In the genomic region with DNA sequence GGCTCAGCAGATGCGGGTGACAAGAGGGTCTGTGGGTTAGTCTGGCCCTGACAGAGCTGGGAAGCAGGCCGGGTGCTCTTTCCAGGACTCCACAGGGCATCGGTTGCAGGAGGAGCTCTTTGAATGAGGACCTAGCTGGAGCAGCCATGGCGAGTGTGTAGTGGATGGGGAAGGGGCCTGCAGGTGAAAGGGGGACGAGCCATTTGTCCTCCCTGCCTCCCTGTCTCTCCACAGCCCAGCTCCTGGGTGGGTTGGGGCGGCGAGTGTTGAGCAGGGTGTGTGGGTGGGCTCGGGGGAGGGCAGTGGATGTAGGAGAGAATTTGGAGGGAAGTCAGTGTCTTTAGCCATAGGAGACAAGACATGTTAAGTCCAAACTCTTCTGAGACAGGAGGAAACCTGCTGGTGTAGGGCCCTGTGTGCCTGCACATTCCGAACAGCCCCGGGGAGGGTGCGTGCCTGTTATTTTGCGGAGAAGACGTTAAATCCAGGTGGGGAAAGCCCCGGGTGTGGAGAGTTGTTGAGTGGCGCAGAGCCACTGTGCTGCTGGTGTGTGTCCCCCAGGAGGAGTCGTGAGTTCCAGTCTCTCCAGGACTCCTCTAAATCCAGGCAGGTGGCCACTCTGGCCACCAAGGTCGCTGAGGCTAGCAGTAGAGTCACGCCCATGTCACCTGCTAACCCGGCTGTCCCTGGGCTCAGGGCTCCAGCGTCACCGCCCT, we compare ENCODE assay signal across 2 cellular contexts.
TF ChIP-seq lines count a peak whose summit lies in the region.

No MANE protein-coding gene starts in this region.

TF ChIP-seq in HepG2, 621 proteins besides CTCF, POLR2A, EP300 and RAD21 (continued from another document):
- TF ChIP-seq, protein P1, sequence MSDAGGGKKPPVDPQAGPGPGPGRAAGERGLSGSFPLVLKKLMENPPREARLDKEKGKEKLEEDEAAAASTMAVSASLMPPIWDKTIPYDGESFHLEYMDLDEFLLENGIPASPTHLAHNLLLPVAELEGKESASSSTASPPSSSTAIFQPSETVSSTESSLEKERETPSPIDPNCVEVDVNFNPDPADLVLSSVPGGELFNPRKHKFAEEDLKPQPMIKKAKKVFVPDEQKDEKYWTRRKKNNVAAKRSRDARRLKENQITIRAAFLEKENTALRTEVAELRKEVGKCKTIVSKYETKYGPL (CRISPR knock-in tag; IDR thresholded peaks at IDR 0.05): no peak
- no peak for TF ChIP-seq IRX3 (CRISPR knock-in tag; IDR thresholded peaks at IDR 0.05; ENCODE audit: borderline replicate concordance, low read depth)
- TF ChIP-seq, protein P2, sequence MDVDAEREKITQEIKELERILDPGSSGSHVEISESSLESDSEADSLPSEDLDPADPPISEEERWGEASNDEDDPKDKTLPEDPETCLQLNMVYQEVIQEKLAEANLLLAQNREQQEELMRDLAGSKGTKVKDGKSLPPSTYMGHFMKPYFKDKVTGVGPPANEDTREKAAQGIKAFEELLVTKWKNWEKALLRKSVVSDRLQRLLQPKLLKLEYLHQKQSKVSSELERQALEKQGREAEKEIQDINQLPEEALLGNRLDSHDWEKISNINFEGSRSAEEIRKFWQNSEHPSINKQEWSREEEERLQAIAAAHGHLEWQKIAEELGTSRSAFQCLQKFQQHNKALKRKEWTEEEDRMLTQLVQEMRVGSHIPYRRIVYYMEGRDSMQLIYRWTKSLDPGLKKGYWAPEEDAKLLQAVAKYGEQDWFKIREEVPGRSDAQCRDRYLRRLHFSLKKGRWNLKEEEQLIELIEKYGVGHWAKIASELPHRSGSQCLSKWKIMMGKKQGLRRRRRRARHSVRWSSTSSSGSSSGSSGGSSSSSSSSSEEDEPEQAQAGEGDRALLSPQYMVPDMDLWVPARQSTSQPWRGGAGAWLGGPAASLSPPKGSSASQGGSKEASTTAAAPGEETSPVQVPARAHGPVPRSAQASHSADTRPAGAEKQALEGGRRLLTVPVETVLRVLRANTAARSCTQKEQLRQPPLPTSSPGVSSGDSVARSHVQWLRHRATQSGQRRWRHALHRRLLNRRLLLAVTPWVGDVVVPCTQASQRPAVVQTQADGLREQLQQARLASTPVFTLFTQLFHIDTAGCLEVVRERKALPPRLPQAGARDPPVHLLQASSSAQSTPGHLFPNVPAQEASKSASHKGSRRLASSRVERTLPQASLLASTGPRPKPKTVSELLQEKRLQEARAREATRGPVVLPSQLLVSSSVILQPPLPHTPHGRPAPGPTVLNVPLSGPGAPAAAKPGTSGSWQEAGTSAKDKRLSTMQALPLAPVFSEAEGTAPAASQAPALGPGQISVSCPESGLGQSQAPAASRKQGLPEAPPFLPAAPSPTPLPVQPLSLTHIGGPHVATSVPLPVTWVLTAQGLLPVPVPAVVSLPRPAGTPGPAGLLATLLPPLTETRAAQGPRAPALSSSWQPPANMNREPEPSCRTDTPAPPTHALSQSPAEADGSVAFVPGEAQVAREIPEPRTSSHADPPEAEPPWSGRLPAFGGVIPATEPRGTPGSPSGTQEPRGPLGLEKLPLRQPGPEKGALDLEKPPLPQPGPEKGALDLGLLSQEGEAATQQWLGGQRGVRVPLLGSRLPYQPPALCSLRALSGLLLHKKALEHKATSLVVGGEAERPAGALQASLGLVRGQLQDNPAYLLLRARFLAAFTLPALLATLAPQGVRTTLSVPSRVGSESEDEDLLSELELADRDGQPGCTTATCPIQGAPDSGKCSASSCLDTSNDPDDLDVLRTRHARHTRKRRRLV (CRISPR knock-in tag; IDR thresholded peaks at IDR 0.05): no peak
- TF ChIP-seq NR2C2 (CRISPR knock-in tag; IDR thresholded peaks at IDR 0.05; ENCODE audit: borderline replicate concordance): no peak
- TF ChIP-seq NFRKB (IDR thresholded peaks at IDR 0.05): no peak
- TF ChIP-seq POLR2AphosphoS2 (IDR thresholded peaks at IDR 0.05; ENCODE audit: low read depth, low read length): no peak
- TF ChIP-seq, protein P3, sequence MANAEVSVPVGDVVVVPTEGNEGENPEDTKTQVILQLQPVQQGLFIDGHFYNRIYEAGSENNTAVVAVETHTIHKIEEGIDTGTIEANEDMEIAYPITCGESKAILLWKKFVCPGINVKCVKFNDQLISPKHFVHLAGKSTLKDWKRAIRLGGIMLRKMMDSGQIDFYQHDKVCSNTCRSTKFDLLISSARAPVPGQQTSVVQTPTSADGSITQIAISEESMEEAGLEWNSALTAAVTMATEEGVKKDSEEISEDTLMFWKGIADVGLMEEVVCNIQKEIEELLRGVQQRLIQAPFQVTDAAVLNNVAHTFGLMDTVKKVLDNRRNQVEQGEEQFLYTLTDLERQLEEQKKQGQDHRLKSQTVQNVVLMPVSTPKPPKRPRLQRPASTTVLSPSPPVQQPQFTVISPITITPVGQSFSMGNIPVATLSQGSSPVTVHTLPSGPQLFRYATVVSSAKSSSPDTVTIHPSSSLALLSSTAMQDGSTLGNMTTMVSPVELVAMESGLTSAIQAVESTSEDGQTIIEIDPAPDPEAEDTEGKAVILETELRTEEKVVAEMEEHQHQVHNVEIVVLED (CRISPR knock-in tag; IDR thresholded peaks at IDR 0.05; ENCODE audit: borderline replicate concordance): no peak
- TF ChIP-seq ELF4 (CRISPR knock-in tag; IDR thresholded peaks at IDR 0.05; ENCODE audit: borderline replicate concordance): no peak
- TF ChIP-seq TARDBP (CRISPR knock-in tag; IDR thresholded peaks at IDR 0.05): no peak
- TF ChIP-seq NKX3-1 (CRISPR knock-in tag; IDR thresholded peaks at IDR 0.05): no peak
- TF ChIP-seq ZNF44 (CRISPR knock-in tag; IDR thresholded peaks at IDR 0.05): no peak
- TF ChIP-seq HMG20B (CRISPR knock-in tag; conservative IDR thresholded peaks at IDR 0.05): no peak
- TF ChIP-seq, protein P4, sequence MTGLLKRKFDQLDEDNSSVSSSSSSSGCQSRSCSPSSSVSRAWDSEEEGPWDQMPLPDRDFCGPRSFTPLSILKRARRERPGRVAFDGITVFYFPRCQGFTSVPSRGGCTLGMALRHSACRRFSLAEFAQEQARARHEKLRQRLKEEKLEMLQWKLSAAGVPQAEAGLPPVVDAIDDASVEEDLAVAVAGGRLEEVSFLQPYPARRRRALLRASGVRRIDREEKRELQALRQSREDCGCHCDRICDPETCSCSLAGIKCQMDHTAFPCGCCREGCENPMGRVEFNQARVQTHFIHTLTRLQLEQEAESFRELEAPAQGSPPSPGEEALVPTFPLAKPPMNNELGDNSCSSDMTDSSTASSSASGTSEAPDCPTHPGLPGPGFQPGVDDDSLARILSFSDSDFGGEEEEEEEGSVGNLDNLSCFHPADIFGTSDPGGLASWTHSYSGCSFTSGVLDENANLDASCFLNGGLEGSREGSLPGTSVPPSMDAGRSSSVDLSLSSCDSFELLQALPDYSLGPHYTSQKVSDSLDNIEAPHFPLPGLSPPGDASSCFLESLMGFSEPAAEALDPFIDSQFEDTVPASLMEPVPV (CRISPR knock-in tag; IDR thresholded peaks at IDR 0.05): no peak
- TF ChIP-seq ZNF549 (CRISPR knock-in tag; IDR thresholded peaks at IDR 0.05): no peak
- TF ChIP-seq PHF5A (CRISPR knock-in tag; IDR thresholded peaks at IDR 0.05; ENCODE audit: low read depth, unreplicated experiment): no peak

TF ChIP-seq in GM12878, 131 proteins besides CTCF, POLR2A, EP300 and RAD21 (continued from another document):
- TF ChIP-seq, protein P5, sequence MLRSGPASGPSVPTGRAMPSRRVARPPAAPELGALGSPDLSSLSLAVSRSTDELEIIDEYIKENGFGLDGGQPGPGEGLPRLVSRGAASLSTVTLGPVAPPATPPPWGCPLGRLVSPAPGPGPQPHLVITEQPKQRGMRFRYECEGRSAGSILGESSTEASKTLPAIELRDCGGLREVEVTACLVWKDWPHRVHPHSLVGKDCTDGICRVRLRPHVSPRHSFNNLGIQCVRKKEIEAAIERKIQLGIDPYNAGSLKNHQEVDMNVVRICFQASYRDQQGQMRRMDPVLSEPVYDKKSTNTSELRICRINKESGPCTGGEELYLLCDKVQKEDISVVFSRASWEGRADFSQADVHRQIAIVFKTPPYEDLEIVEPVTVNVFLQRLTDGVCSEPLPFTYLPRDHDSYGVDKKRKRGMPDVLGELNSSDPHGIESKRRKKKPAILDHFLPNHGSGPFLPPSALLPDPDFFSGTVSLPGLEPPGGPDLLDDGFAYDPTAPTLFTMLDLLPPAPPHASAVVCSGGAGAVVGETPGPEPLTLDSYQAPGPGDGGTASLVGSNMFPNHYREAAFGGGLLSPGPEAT (IDR thresholded peaks at IDR 0.05; ENCODE audit: low read depth): no peak
- TF ChIP-seq NR2F1 (conservative IDR thresholded peaks at IDR 0.05): no peak
- TF ChIP-seq, protein P6, sequence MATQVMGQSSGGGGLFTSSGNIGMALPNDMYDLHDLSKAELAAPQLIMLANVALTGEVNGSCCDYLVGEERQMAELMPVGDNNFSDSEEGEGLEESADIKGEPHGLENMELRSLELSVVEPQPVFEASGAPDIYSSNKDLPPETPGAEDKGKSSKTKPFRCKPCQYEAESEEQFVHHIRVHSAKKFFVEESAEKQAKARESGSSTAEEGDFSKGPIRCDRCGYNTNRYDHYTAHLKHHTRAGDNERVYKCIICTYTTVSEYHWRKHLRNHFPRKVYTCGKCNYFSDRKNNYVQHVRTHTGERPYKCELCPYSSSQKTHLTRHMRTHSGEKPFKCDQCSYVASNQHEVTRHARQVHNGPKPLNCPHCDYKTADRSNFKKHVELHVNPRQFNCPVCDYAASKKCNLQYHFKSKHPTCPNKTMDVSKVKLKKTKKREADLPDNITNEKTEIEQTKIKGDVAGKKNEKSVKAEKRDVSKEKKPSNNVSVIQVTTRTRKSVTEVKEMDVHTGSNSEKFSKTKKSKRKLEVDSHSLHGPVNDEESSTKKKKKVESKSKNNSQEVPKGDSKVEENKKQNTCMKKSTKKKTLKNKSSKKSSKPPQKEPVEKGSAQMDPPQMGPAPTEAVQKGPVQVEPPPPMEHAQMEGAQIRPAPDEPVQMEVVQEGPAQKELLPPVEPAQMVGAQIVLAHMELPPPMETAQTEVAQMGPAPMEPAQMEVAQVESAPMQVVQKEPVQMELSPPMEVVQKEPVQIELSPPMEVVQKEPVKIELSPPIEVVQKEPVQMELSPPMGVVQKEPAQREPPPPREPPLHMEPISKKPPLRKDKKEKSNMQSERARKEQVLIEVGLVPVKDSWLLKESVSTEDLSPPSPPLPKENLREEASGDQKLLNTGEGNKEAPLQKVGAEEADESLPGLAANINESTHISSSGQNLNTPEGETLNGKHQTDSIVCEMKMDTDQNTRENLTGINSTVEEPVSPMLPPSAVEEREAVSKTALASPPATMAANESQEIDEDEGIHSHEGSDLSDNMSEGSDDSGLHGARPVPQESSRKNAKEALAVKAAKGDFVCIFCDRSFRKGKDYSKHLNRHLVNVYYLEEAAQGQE (IDR thresholded peaks at IDR 0.05; ENCODE audit: low read depth, low read length): no peak
